8 cellular contexts compared by ENCODE assay signal in the genomic region with DNA sequence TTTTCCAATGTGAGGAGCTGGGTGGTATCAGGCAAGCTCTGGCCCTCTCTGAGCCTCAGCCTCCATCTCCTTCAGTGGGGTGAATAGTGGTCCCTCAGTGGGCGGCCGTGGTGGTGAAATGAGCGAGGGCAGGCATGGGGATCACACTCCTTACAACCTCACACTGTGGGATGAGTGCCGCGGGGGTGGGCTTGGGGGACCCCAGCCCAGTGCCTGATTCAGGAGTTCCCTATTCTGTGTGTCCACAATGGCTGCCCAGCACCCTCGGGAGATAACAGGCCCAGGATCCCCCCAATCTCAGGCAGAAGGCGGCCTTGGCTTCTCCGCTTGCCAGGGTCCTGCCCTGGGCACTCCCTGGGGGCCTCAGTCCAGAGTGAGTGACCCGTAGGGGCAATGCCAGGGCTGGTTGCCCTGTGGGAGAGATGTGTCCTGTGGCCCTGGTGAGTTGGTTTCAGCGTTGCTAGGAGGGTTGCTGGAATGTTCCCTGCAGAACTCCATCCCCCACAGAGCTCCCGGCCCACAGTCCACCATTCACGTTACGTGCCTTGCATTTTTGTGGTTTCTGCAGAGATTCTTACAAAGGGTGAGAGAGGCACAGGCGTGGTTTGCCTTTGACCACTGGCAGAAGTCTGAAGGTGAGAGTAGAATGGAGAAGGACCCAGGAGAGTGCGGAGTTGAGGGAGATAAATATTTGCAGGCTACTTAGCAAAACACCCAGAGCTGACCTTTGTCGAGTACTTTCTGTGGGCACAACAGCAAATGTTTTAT. TPM values are rescaled to one million over a fixed set of nuclear protein-coding genes. Genes with fewer than 3 reads are reported as not detected.
DNase-seq lines count a peak whose midpoint lies in the region; ATAC-seq and TF ChIP-seq lines count a peak whose summit lies in the region.

No MANE protein-coding gene starts in this region.

- no peaks in the 10 kb centered on the region for H4K20me1 ChIP-seq in BLaER1
- no peaks in the 10 kb centered on the region for H4K20me1 ChIP-seq in PC-3 (ENCODE audit: low read length)

- no peaks in the 10 kb centered on the region for H3K27me3 ChIP-seq in BLaER1
- H3K27me3 ChIP-seq in PC-3 (ENCODE audit: low read length) = no peaks in the 10 kb centered on the region
- no peaks in the 10 kb centered on the region for H3K27me3 ChIP-seq in neutrophil

- peaks cover 24% of the 10 kb centered on the region for H3K79me2 ChIP-seq in PC-3 (ENCODE audit: low read length)

- no peaks in the 10 kb centered on the region for H3K9me3 ChIP-seq in BLaER1
- H3K9me3 ChIP-seq in PC-3 (ENCODE audit: low read length) = no peaks in the 10 kb centered on the region
- H3K9me3 ChIP-seq in neutrophil = no peaks in the 10 kb centered on the region

- intact Hi-C loops in PC-3 (cut with micrococcal nuclease) = loop anchor here (10.0 kb wide), 1 partner anchor 202 kb away; the partner anchor contains the start of gene KMT5B

- H2AFZ ChIP-seq in PC-3 (ENCODE audit: low read length) = no peak overlapping the region

- POLR2A ChIA-PET in PC-3 (lab: Charles Lee; ENCODE audit: unreplicated experiment) = interaction anchor here (0.5 to 0.6 kb wide), 2 partner anchors 109 to 643 kb away, joined by 3 to 6 read pairs; no protein-coding TSS in a partner anchor

- CTCF ChIA-PET in PC-3 (lab: Charles Lee) = no interaction called here

- H3K9ac ChIP-seq in BLaER1 (peak overlapping the region; percentile 84; the same call in 1 of the 2 replicates), PC-3 (ENCODE audit: low read length) (peak overlapping the region; percentile 82)

- H3K36me3 ChIP-seq in BLaER1 (0 out of 2 replicates have a peak, but pooled peaks cover 5% of the 10 kb centered on the region), PC-3 (ENCODE audit: low read depth, low read length) (no peaks in the 10 kb centered on the region), neutrophil (peaks cover 36% of the 10 kb centered on the region)

- DNase-seq in PC-3 = peak; percentile 99
- DNase-seq in epidermal melanocyte (ENCODE audit: insufficient read length, low spot score) = peak; percentile 75
- DNase-seq in NCI-H2171 treated with DMSO at 0.1 percent for 48 hours (lab: John Stamatoyannopoulos, UW) = no peak
- no peak for DNase-seq in NCI-H2227 (lab: John Stamatoyannopoulos, UW; ENCODE audit: unreplicated experiment)

- peak; percentile 42 for ATAC-seq in PC-3
- ATAC-seq in GM18868 (IDR thresholded peaks at IDR 0.05; ENCODE audit: unreplicated experiment) = no peak
- no peak for ATAC-seq in GM19395 (IDR thresholded peaks at IDR 0.05; ENCODE audit: unreplicated experiment)

- TSS peak; percentile 71 for BruUV-seq in PC-3 (replicated peaks; lab: Mats Ljungman, UMichigan)

- H3K4me2 ChIP-seq in BLaER1 (peak overlapping the region; percentile 100), PC-3 (ENCODE audit: low read length) (peak overlapping the region; percentile 85)

- H3K4me3 ChIP-seq in BLaER1 (no peak overlapping the region), PC-3 (ENCODE audit: low read length) (no peak overlapping the region; the same call in 1 of the 2 replicates), neutrophil (ENCODE audit: low read depth in 1 of 2, low read length in 1 of 2) (peak overlapping the region in 1 of 2 experiments; percentile 74)

- peaks cover 97% of the 10 kb centered on the region for H3K4me1 ChIP-seq in BLaER1
- peaks cover 74% of the 10 kb centered on the region for H3K4me1 ChIP-seq in PC-3 (ENCODE audit: insufficient read depth, low read length)
- peaks cover 65 to 67% of the 10 kb centered on the region in 2 experiments for H3K4me1 ChIP-seq in neutrophil (ENCODE audit: control insufficient read depth in 1 of 2, insufficient read depth in 1 of 2, low read depth in 1 of 2, low read length in 1 of 2)

- H3K9me2 ChIP-seq in PC-3 (replicated peaks; ENCODE audit: low read length) = no peaks in the 10 kb centered on the region

- H3K27ac ChIP-seq in BLaER1 = peak overlapping the region; percentile 96
- H3K27ac ChIP-seq in PC-3 (ENCODE audit: low read length) = peak overlapping the region; percentile 96
- H3K27ac ChIP-seq in neutrophil = peak overlapping the region; percentile 95

- H3F3A ChIP-seq in PC-3 (ENCODE audit: low read length, unreplicated experiment) = peaks cover 12% of the 10 kb centered on the region

- TF ChIP-seq CTCF in PC-3 (conservative IDR thresholded peaks at IDR 0.05; ENCODE audit: low read depth, low read length) = no peak
- TF ChIP-seq CTCF in neutrophil (IDR thresholded peaks at IDR 0.05) = no peak

RNA-seq across cellular contexts. Expression of gene ALDH3B1, which starts 2.9 kb away (rescaled TPM):
- 26.0 and 28.1 TPM in 2 replicates for total RNA-seq in PC-3 (2014; rRNA removed)

RNA-seq across cellular contexts. Expression of gene UNC93B1, which starts 9.1 kb away (rescaled TPM):
- 66.8 and 77.0 TPM in 2 replicates for total RNA-seq in PC-3 (2014; rRNA removed)

RNA-seq across cellular contexts. Expression of gene NDUFS8, which starts 17.5 kb away (rescaled TPM):
- total RNA-seq in PC-3 (2014; rRNA removed) = 560 and 576 TPM in 2 replicates

RNA-seq across cellular contexts. Expression of gene TCIRG1, which starts 25.8 kb away (rescaled TPM):
- 183 and 203 TPM in 2 replicates for total RNA-seq in PC-3 (2014; rRNA removed)

Comparison
In these comparisons a context has a peak if more than half of its experiments do, and no peak if none do; other contexts are left out.
1. DNase-seq: peak in PC-3 (single experiment) and epidermal melanocyte (single experiment); none in NCI-H2171 treated with DMSO at 0.1 percent for 48 hours (single experiment) and NCI-H2227 (single experiment).
2. Peak in every context shown above with its lines, with median percentiles within 50 percentile points of each other: H3K27ac ChIP-seq.